In the genomic region with DNA sequence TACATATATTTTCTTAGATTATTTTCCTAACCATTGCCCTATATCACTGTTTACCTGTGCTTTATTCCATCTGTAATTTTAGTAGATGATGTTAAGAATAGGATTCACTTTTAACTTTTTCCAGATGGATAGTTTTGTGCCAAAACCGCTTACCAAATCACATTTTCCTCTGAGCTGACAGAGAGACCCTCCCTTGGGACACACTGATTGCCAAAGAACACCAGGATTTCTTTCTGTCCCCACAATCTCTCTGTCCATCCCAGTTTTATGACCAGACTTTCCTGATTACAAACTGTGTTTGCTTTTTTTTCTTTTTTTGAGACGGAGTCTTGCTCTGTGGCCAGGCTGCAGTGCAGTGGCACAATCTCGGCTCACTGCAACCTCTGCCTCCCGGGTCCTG, we compare ENCODE assay signal across 21 cellular contexts.
DNase-seq lines count a peak whose midpoint lies in the region; ATAC-seq, FAIRE-seq and TF ChIP-seq lines count a peak whose summit lies in the region.
"Had no signal": no experiment of that assay in that cellular context is flagged by ENCODE, and none has a peak within 500 bp of the region (broad histone marks: within the 10 kb centered on the region; RNA-seq: fewer than 3 reads in every experiment).

No MANE protein-coding gene starts in this region.

- peak overlapping the region in 8 of 11 experiments; percentile 43 to 77 (median 63); a peak in 14 of 22 replicates for H3K27ac ChIP-seq in BLaER1 treated with 17β-estradiol and CSF1 and Interleukin-3, amounts not matched to agents 10 nM and 100 nM
- H3K27ac ChIP-seq in astrocyte (ENCODE audit: low read depth, low read length) (no peak overlapping the region), smooth muscle cell (ENCODE audit: low read depth) (no peak overlapping the region), Peyer's patch (no peak overlapping the region), SK-N-SH (ENCODE audit: low read depth in 2 of 2, low read length in 1 of 2) (no peak overlapping the region)

- POLR2A ChIA-PET in SK-N-SH (lab: Yijun Ruan, JAX) = no interaction called here

- H3K4me3 Mint-ChIP-seq in astrocyte (ENCODE audit: unreplicated experiment) = no peak overlapping the region
- H3K4me3 Mint-ChIP-seq: CD14-positive monocyte, H9, HFFc6 had no signal

- no peak overlapping the region for H2AFZ ChIP-seq in astrocyte (ENCODE audit: low read depth, low read length)
- H2AFZ ChIP-seq in smooth muscle cell (ENCODE audit: low read depth) = peak overlapping the region; percentile 37
- H2AFZ ChIP-seq in SK-N-SH (ENCODE audit: low read depth) = no peak overlapping the region

- H3K36me3 ChIP-seq in BLaER1 treated with 17β-estradiol and CSF1 and Interleukin-3, amounts not matched to agents 10 nM and 100 nM = no peaks in the 10 kb centered on the region
- H3K36me3 ChIP-seq in astrocyte (ENCODE audit: insufficient read depth, low read length) (no peaks in the 10 kb centered on the region), smooth muscle cell (ENCODE audit: low read depth) (no peaks in the 10 kb centered on the region), Peyer's patch (no peaks in the 10 kb centered on the region), SK-N-SH (replicated peaks in 1 of 2; ENCODE audit: control insufficient read depth in 1 of 2, insufficient read depth in 2 of 2, low read length in 1 of 2) (no peaks in the 10 kb centered on the region)

- H3K27me3 ChIP-seq in BLaER1 treated with 17β-estradiol and CSF1 and Interleukin-3, amounts not matched to agents 10 nM and 100 nM = no peaks in the 10 kb centered on the region
- no peaks in the 10 kb centered on the region for H3K27me3 ChIP-seq in astrocyte (ENCODE audit: insufficient read depth, low read length)
- no peaks in the 10 kb centered on the region for H3K27me3 ChIP-seq in smooth muscle cell (ENCODE audit: low read depth)
- no peaks in the 10 kb centered on the region for H3K27me3 ChIP-seq in Peyer's patch
- H3K27me3 ChIP-seq in SK-N-SH (ENCODE audit: insufficient read depth) = no peaks in the 10 kb centered on the region

- 62% methylated on average over 4 of the region's 4 CpGs for WGBS in smooth muscle cell (ENCODE audit: low lambda C conversion rate)
- 68% methylated on average over 4 of the region's 4 CpGs for WGBS in SK-N-SH (ENCODE audit: low lambda C conversion rate)

- H3K4me3 ChIP-seq in BLaER1 treated with 17β-estradiol and CSF1 and Interleukin-3, amounts not matched to agents 10 nM and 100 nM = no peak overlapping the region
- H3K4me3 ChIP-seq in astrocyte (ENCODE audit: insufficient read depth, low read depth, low read length) (no peak overlapping the region), fibroblast of the aortic adventitia (ENCODE audit: low read depth, low read length) (no peak overlapping the region), smooth muscle cell (no peak overlapping the region), Peyer's patch (no peak overlapping the region), SK-N-SH (ENCODE audit: low read depth in 2 of 2, low read length in 1 of 2) (no peak overlapping the region)

- H3K9me3 ChIP-seq in BLaER1 treated with 17β-estradiol and CSF1 and Interleukin-3, amounts not matched to agents 10 nM and 100 nM (replicated peaks in 1 of 11) = peaks cover 0 to 6% (median 1%) of the 10 kb centered on the region in 11 experiments; a peak in 8 of 22 replicates
- H3K9me3 ChIP-seq in astrocyte (ENCODE audit: insufficient read depth, low read depth, low read length) (no peaks in the 10 kb centered on the region), smooth muscle cell (replicated peaks; ENCODE audit: low read depth) (no peaks in the 10 kb centered on the region), Peyer's patch (no peaks in the 10 kb centered on the region), SK-N-SH (no peaks in the 10 kb centered on the region)

- no peak for FAIRE-seq in astrocyte (lab: Jason Lieb, UNC)
- FAIRE-seq: G401.6, GM19239 had no signal

- TF ChIP-seq EP300 in SK-N-SH (IDR thresholded peaks at IDR 0.05; ENCODE audit: borderline replicate concordance in 1 of 2, low read depth in 1 of 2, low read length in 1 of 2) = no peak

- TF ChIP-seq POLR2A in Peyer's patch (IDR thresholded peaks at IDR 0.05) = no peak

- no peaks in the 10 kb centered on the region for H3K9me2 ChIP-seq in SK-N-SH

- TF ChIP-seq RAD21 in SK-N-SH (IDR thresholded peaks at IDR 0.05; ENCODE audit: low read length) = no peak

- H3K79me2 ChIP-seq in astrocyte (ENCODE audit: insufficient read depth, low read length) (no peaks in the 10 kb centered on the region), smooth muscle cell (ENCODE audit: low read depth) (no peaks in the 10 kb centered on the region), SK-N-SH (ENCODE audit: insufficient read depth) (no peaks in the 10 kb centered on the region)

- H3K9me3 Mint-ChIP-seq in astrocyte (ENCODE audit: unreplicated experiment) = peaks cover 5% of the 10 kb centered on the region
- H3K9me3 Mint-ChIP-seq: H9, HFFc6 had no signal

- H3K27ac Mint-ChIP-seq in astrocyte (ENCODE audit: unreplicated experiment) = peak overlapping the region; percentile 92
- H3K27ac Mint-ChIP-seq: CD14-positive monocyte, H9, HFFc6 had no signal

- TF ChIP-seq CTCF in astrocyte (IDR thresholded peaks at IDR 0.05; ENCODE audit: insufficient read depth, low read depth, low read length) (no peak), fibroblast of the aortic adventitia (IDR thresholded peaks at IDR 0.05; ENCODE audit: insufficient read depth, low read length) (no peak), smooth muscle cell (IDR thresholded peaks at IDR 0.05; ENCODE audit: borderline replicate concordance, insufficient read depth, poor library complexity, severe bottlenecking) (no peak), Peyer's patch (IDR thresholded peaks at IDR 0.05) (no peak), SK-N-SH (IDR thresholded peaks at IDR 0.05) (no peak)

- peaks cover 20% of the 10 kb centered on the region for H3K4me1 Mint-ChIP-seq in astrocyte (ENCODE audit: low read depth, unreplicated experiment)

- CTCF ChIA-PET in SK-N-SH (lab: Yijun Ruan, JAX) = no interaction called here

- DNase-seq in astrocyte (ENCODE audit: low read depth) = no peak
- DNase-seq in fibroblast of the aortic adventitia (ENCODE audit: low read depth) = peak; percentile 3
- no peak for DNase-seq in smooth muscle cell (lab: John Stamatoyannopoulos, UW; ENCODE audit: unreplicated experiment)
- DNase-seq in Peyer's patch = no peak
- no peak for DNase-seq in SW 1271 (lab: John Stamatoyannopoulos, UW)
- DNase-seq in SK-N-SH = no peak
- DNase-seq: H9, HFFc6, KG1, NCI-H1092, NCI-H1436, NCI-H187 treated with DMSO at 0.1 percent for 48 hours, NCI-H2227 treated with DMSO at 0.1 percent for 48 hours, NCI-H510A, NCI-H748 treated with DMSO at 0.1 percent for 48 hours had no signal

- ATAC-seq in HG02571 (IDR thresholded peaks at IDR 0.05; ENCODE audit: unreplicated experiment) = no peak
- ATAC-seq: Panc1 had no signal

- H3K4me1 ChIP-seq in BLaER1 treated with 17β-estradiol and CSF1 and Interleukin-3, amounts not matched to agents 10 nM and 100 nM = peaks cover 35 to 71% (median 58%) of the 10 kb centered on the region in 10 experiments
- H3K4me1 ChIP-seq in astrocyte (ENCODE audit: insufficient read depth, low read length) (no peaks in the 10 kb centered on the region), smooth muscle cell (ENCODE audit: low read depth) (no peaks in the 10 kb centered on the region), Peyer's patch (no peaks in the 10 kb centered on the region), SK-N-SH (ENCODE audit: control insufficient read depth in 1 of 2, insufficient read depth in 2 of 2, low read depth in 1 of 2, low read length in 1 of 2) (no peaks in the 10 kb centered on the region)

- no peaks in the 10 kb centered on the region for H3K36me3 Mint-ChIP-seq in astrocyte (ENCODE audit: low read depth, unreplicated experiment)
- H3K36me3 Mint-ChIP-seq: CD14-positive monocyte had no signal

- H3K9ac ChIP-seq in BLaER1 treated with 17β-estradiol and CSF1 and Interleukin-3, amounts not matched to agents 10 nM and 100 nM = peak overlapping the region in 8 of 11 experiments; percentile 3 to 61 (median 40); a peak in 12 of 22 replicates
- H3K9ac ChIP-seq in astrocyte (ENCODE audit: low read length) (no peak overlapping the region), smooth muscle cell (ENCODE audit: low read depth) (no peak overlapping the region), SK-N-SH (no peak overlapping the region)

- H3F3A ChIP-seq in smooth muscle cell (ENCODE audit: low read depth) (no peaks in the 10 kb centered on the region), SK-N-SH (replicated peaks; ENCODE audit: insufficient read depth) (no peaks in the 10 kb centered on the region)

- no peaks in the 10 kb centered on the region for H4K20me1 ChIP-seq in BLaER1 treated with 17β-estradiol and CSF1 and Interleukin-3, amounts not matched to agents 10 nM and 100 nM
- H4K20me1 ChIP-seq in astrocyte (ENCODE audit: insufficient read depth, low read length) (no peaks in the 10 kb centered on the region), smooth muscle cell (ENCODE audit: low read depth) (no peaks in the 10 kb centered on the region), SK-N-SH (ENCODE audit: insufficient read depth) (no peaks in the 10 kb centered on the region)

- no peaks in the 10 kb centered on the region for H3K27me3 Mint-ChIP-seq in astrocyte (ENCODE audit: low read depth, unreplicated experiment)

- peak overlapping the region; percentile 75 to 95 (median 84) for H3K4me2 ChIP-seq in BLaER1 treated with 17β-estradiol and CSF1 and Interleukin-3, amounts not matched to agents 10 nM and 100 nM
- H3K4me2 ChIP-seq in astrocyte (ENCODE audit: low read length) = no peak overlapping the region
- H3K4me2 ChIP-seq in smooth muscle cell = no peak overlapping the region
- H3K4me2 ChIP-seq in SK-N-SH = no peak overlapping the region

TF ChIP-seq in SK-N-SH, 30 proteins besides CTCF, POLR2A, EP300 and RAD21 (continues in another document):
- TF ChIP-seq FOSL2 (IDR thresholded peaks at IDR 0.05; ENCODE audit: borderline replicate concordance, low read depth) (no peak), MXI1 (IDR thresholded peaks at IDR 0.05; ENCODE audit: low read depth, low read length) (no peak), TAF1 (IDR thresholded peaks at IDR 0.05; ENCODE audit: borderline replicate concordance, low read depth, low read length) (no peak), RCOR1 (IDR thresholded peaks at IDR 0.05; ENCODE audit: low read length) (no peak), SMC3 (IDR thresholded peaks at IDR 0.05; ENCODE audit: low read depth, low read length) (no peak), ELF1 (IDR thresholded peaks at IDR 0.05) (no peak), FOXM1 (IDR thresholded peaks at IDR 0.05; ENCODE audit: low read depth) (no peak)
- TF ChIP-seq, protein P1, sequence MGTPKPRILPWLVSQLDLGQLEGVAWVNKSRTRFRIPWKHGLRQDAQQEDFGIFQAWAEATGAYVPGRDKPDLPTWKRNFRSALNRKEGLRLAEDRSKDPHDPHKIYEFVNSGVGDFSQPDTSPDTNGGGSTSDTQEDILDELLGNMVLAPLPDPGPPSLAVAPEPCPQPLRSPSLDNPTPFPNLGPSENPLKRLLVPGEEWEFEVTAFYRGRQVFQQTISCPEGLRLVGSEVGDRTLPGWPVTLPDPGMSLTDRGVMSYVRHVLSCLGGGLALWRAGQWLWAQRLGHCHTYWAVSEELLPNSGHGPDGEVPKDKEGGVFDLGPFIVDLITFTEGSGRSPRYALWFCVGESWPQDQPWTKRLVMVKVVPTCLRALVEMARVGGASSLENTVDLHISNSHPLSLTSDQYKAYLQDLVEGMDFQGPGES (IDR thresholded peaks at IDR 0.05; ENCODE audit: low read depth, low read length) = no peak

Comparison
In these comparisons a context has a peak if more than half of its experiments do, and no peak if none do; other contexts are left out.
1. H3K27ac ChIP-seq: peak in BLaER1 treated with 17β-estradiol and CSF1 and Interleukin-3, amounts not matched to agents 10 nM and 100 nM (8 of 11); none in astrocyte (single experiment), smooth muscle cell (single experiment), Peyer's patch (0 of 4) and SK-N-SH (0 of 2).
2. H3K4me2 ChIP-seq: peak in BLaER1 treated with 17β-estradiol and CSF1 and Interleukin-3, amounts not matched to agents 10 nM and 100 nM (11 of 11); none in astrocyte (single experiment), smooth muscle cell (single experiment) and SK-N-SH (single experiment).
3. H3K9ac ChIP-seq: peak in BLaER1 treated with 17β-estradiol and CSF1 and Interleukin-3, amounts not matched to agents 10 nM and 100 nM (8 of 11); none in astrocyte (single experiment), smooth muscle cell (single experiment) and SK-N-SH (single experiment).